In the genomic region with DNA sequence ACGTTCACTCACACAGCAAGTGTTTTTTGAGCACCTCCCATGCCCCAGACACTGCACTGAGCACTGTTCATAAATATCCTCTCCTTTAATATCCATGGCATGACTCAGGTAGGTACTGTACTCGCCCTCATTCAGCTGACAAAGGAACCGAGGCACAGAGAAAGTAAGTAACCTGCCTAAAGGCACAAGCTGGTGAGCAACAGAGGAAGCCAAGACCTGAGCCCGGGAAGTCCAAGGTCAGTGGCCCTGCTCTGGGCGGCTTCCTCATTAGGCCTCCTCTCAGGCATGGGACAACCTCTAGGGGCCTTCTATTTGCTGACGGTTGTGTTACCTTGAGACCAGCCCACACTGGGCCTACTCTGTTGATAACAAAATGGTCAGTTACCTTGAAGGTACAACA, we compare ENCODE assay signal across 24 cellular contexts.
"Had no signal": no experiment of that assay in that cellular context is flagged by ENCODE, and none has a peak within 500 bp of the region (broad histone marks: within the 10 kb centered on the region; RNA-seq: fewer than 3 reads in every experiment).

No MANE protein-coding gene starts in this region.

- FAIRE-seq: islet of Langerhans, urothelium cell line had no signal

- DNase-seq: activated CD4-positive, CD25-positive, alpha-beta regulatory T cell treated with anti-CD3 and anti-CD28 coated beads, Interleukin-2, amount 50 U/mL, for 72 hours; anterior cingulate cortex; caudate nucleus; effector CD4-positive, alpha-beta T cell; head of caudate nucleus; left cardiac atrium; midbrain; natural killer cell; right cardiac atrium; stimulated activated CD4-positive, alpha-beta T cell treated with anti-CD3 and anti-CD28 coated beads, Interleukin-1b, Interleukin-23, amount 100 ng/mL, for 48 hours; stomach; T-cell; transverse colon had no signal

- H3K79me2 ChIP-seq: parathyroid adenoma had no signal

- H3K27me3 ChIP-seq: gastroesophageal sphincter, stomach, suprapubic skin, transverse colon had no signal

- H3K9me3 Mint-ChIP-seq: activated T-helper 1 cell treated with anti-CD3 and anti-CD28 coated beads, Interleukin-12 subunit alpha, Interleukin-12 subunit beta, Interleukin-2, Interleukin-4 antibody, amounts not matched to agents 30 ng/mL and 10 ng/mL and 1 ng/mL, durations not matched to agents 14 hours and 24 hours and 36 hours; dendritic cell treated with granulocyte-macrophage colony-stimulating factor and Interleukin-4, amounts not matched to agents 40 ng/mL and 50 ng/mL, for 4 days; natural killer cell; stimulated activated effector memory CD8-positive, alpha-beta T cell treated with anti-CD3 and anti-CD28 coated beads, Interleukin-12 subunit alpha, Interleukin-12 subunit beta, amount 100 ng/mL, for 72 hours; T-cell; T-helper 2 cell treated with Interferon-gamma antibody and Interleukin-4, amounts not matched to agents 5 μg/mL and 100 μg/mL, for 36 hours had no signal

- H3K27ac Mint-ChIP-seq: activated T-helper 1 cell treated with anti-CD3 and anti-CD28 coated beads, Interleukin-12 subunit alpha, Interleukin-12 subunit beta, Interleukin-2, Interleukin-4 antibody, amounts not matched to agents 30 ng/mL and 10 ng/mL and 1 ng/mL, durations not matched to agents 14 hours and 24 hours and 36 hours; brain; dendritic cell treated with granulocyte-macrophage colony-stimulating factor and Interleukin-4, amounts not matched to agents 40 ng/mL and 50 ng/mL, for 4 days; natural killer cell; stimulated activated effector memory CD8-positive, alpha-beta T cell treated with anti-CD3 and anti-CD28 coated beads, Interleukin-12 subunit alpha, Interleukin-12 subunit beta, amount 100 ng/mL, for 72 hours; T-cell; T-helper 2 cell treated with Interferon-gamma antibody and Interleukin-4, amounts not matched to agents 5 μg/mL and 100 μg/mL, for 36 hours had no signal

- H3K9me3 ChIP-seq: gastroesophageal sphincter, stomach, suprapubic skin, transverse colon had no signal

- H3K36me3 ChIP-seq: gastroesophageal sphincter, stomach, suprapubic skin, transverse colon had no signal

- H3K36me3 Mint-ChIP-seq: brain; natural killer cell; stimulated activated effector memory CD8-positive, alpha-beta T cell treated with anti-CD3 and anti-CD28 coated beads, Interleukin-12 subunit alpha, Interleukin-12 subunit beta, amount 100 ng/mL, for 72 hours; T-cell had no signal

- H3K4me3 Mint-ChIP-seq: activated T-helper 1 cell treated with anti-CD3 and anti-CD28 coated beads, Interleukin-12 subunit alpha, Interleukin-12 subunit beta, Interleukin-2, Interleukin-4 antibody, amounts not matched to agents 30 ng/mL and 10 ng/mL and 1 ng/mL, durations not matched to agents 14 hours and 24 hours and 36 hours; brain; dendritic cell treated with granulocyte-macrophage colony-stimulating factor and Interleukin-4, amounts not matched to agents 40 ng/mL and 50 ng/mL, for 4 days; natural killer cell; stimulated activated effector memory CD8-positive, alpha-beta T cell treated with anti-CD3 and anti-CD28 coated beads, Interleukin-12 subunit alpha, Interleukin-12 subunit beta, amount 100 ng/mL, for 72 hours; T-cell; T-helper 2 cell treated with Interferon-gamma antibody and Interleukin-4, amounts not matched to agents 5 μg/mL and 100 μg/mL, for 36 hours had no signal

- H2AFZ ChIP-seq: parathyroid adenoma had no signal

- H3K27ac ChIP-seq: gastroesophageal sphincter, parathyroid adenoma, stomach, suprapubic skin, transverse colon, VCaP had no signal

- H3K4me1 Mint-ChIP-seq: natural killer cell had no signal

- H3K27me3 Mint-ChIP-seq: brain; dendritic cell treated with granulocyte-macrophage colony-stimulating factor and Interleukin-4, amounts not matched to agents 40 ng/mL and 50 ng/mL, for 4 days; T-cell had no signal

- H3K4me1 ChIP-seq: gastroesophageal sphincter, parathyroid adenoma, stomach, suprapubic skin, transverse colon had no signal

- H3K4me3 ChIP-seq: gastroesophageal sphincter, stomach, suprapubic skin, transverse colon had no signal

- ATAC-seq: gastroesophageal sphincter; left cardiac atrium; natural killer cell; right cardiac atrium; stimulated activated effector memory CD8-positive, alpha-beta T cell treated with anti-CD3 and anti-CD28 coated beads, Interleukin-12 subunit alpha, Interleukin-12 subunit beta, amount 100 ng/mL, for 72 hours; T-cell had no signal

- H3K9ac ChIP-seq: parathyroid adenoma had no signal
